Comparison of ENCODE assay signal across 18 cellular contexts in the genomic region with DNA sequence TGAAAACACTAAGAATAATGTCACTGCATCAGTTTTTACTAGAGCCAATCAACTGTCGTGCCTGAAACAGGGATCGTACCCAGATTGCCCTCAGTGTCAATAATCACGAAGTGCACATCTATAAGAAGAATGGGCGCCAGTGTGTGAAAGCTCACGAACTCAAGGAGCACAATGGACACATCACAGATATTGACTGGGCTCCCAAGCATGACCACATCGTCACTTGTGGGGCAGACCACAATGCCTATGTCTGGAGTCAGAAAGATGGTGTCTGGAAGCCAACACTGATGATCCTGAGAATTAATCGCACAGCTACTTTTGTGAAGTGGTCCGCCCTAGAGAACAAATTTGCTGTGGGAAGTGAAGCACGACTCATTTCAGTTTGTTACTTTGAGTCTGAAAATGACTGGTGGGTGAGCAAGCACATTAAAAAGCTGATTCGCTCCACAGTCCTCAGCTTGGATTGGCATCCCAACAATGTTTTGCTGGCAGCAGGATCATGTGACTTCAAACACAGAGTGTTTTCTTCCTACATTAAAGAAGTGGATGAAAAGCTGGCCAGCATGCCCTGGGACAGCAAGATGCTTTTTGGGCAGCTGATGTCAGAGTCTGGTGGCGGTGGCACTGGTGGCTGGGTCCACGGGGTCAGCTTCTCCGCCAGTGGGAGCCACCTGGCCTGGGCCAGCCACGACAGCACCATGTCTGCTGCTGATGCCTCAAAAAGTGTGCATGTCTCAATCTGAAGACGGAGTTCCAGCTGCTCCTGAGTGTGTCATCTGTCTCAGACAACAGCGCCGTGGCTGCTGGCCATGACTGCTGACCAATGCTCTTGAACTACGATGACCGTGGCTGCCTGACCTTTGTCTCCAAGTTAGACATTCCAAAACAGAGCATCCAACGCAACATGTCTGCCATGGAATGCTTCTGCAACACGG. TPM values are rescaled to one million over a fixed set of nuclear protein-coding genes. Genes with fewer than 3 reads are reported as not detected.
DNase-seq lines count a peak whose midpoint lies in the region; ATAC-seq, FAIRE-seq and TF ChIP-seq lines count a peak whose summit lies in the region.
"Had no signal": no experiment of that assay in that cellular context is flagged by ENCODE, and none has a peak within 500 bp of the region (broad histone marks: within the 10 kb centered on the region; RNA-seq: fewer than 3 reads in every experiment).

No MANE protein-coding gene starts in this region.

- no peak overlapping the region for H3K4me3 Mint-ChIP-seq in activated CD4-positive, alpha-beta T cell treated with anti-CD3 and anti-CD28 coated beads, Interleukin-2, amount 10 ng/mL, durations not matched to agents 7 days and 5 days
- H3K4me3 Mint-ChIP-seq: activated T-cell treated with anti-CD3 and anti-CD28 coated beads, Interleukin-2, amount 50 U/mL, for 24 hours; stimulated activated naive CD8-positive, alpha-beta T cell treated with anti-CD3 and anti-CD28 coated beads, Interleukin-15, Interleukin-2, amounts not matched to agents 100 ng/mL and 50 ng/mL, for 24 hours; T-cell had no signal

- POLR2A ChIA-PET in K562 (lab: Yijun Ruan, JAX) = interaction anchor here (1.4 kb wide), 1 partner anchor 25 kb away, joined by 3 read pairs; no protein-coding TSS in a partner anchor
- POLR2A ChIA-PET in activated CD4-positive, alpha-beta T cell treated with anti-CD3 and anti-CD28 coated beads, Interleukin-2, amount 10 ng/mL, durations not matched to agents 7 days and 5 days (lab: Charles Lee) = no interaction called here

- H3K4me2 ChIP-seq in K562 (ENCODE audit: insufficient read depth, low read length) = no peak overlapping the region; the same call in 1 of the 2 replicates

- TF ChIP-seq POLR2A in K562 (conservative IDR thresholded peaks at IDR 0.05) = no peak

- H4K20me1 ChIP-seq in K562 (replicated peaks; ENCODE audit: control insufficient read depth, insufficient read depth, low read length) = no peaks in the 10 kb centered on the region

- no peaks in the 10 kb centered on the region for H3K79me2 ChIP-seq in K562 (ENCODE audit: control insufficient read depth, insufficient read depth, low read length)

- no peak for TF ChIP-seq EP300 in K562 (IDR thresholded peaks at IDR 0.05; ENCODE audit: low read length)

- no peak for TF ChIP-seq RAD21 in K562 (CRISPR knock-in tag; conservative IDR thresholded peaks at IDR 0.05 in 1 of 2, IDR thresholded peaks at IDR 0.05 in 1 of 2)

- H3K9me3 Mint-ChIP-seq in activated CD4-positive, alpha-beta T cell treated with anti-CD3 and anti-CD28 coated beads, Interleukin-2, amount 10 ng/mL, durations not matched to agents 7 days and 5 days = no peaks in the 10 kb centered on the region
- H3K9me3 Mint-ChIP-seq: activated T-cell treated with anti-CD3 and anti-CD28 coated beads, Interleukin-2, amount 50 U/mL, for 24 hours; IgD-negative memory B cell; stimulated activated naive CD8-positive, alpha-beta T cell treated with anti-CD3 and anti-CD28 coated beads, Interleukin-15, Interleukin-2, amounts not matched to agents 100 ng/mL and 50 ng/mL, for 24 hours; T-cell had no signal

- under 1% methylated on average over 20 of the region's 21 CpGs for WGBS in K562 (ENCODE audit: insufficient coverage, low coverage, missing lambda C conversion rate)

- no peaks in the 10 kb centered on the region for H3K4me1 Mint-ChIP-seq in activated CD4-positive, alpha-beta T cell treated with anti-CD3 and anti-CD28 coated beads, Interleukin-2, amount 10 ng/mL, durations not matched to agents 7 days and 5 days
- H3K4me1 Mint-ChIP-seq: IgD-negative memory B cell, T-cell had no signal

- H3K27me3 ChIP-seq in K562 (ENCODE audit: control insufficient read depth in 2 of 2, insufficient read depth in 2 of 2, low read length in 2 of 2) (peaks cover 11 to 23% of the 10 kb centered on the region in 2 experiments; a peak in 3 of 5 replicates), kidney epithelial cell (ENCODE audit: control insufficient read depth, insufficient read depth, low read length) (no peaks in the 10 kb centered on the region)

- H3K36me3 ChIP-seq in K562 (ENCODE audit: control insufficient read depth, insufficient read depth, low read length) = no peaks in the 10 kb centered on the region
- H3K36me3 ChIP-seq in kidney epithelial cell (ENCODE audit: control insufficient read depth, insufficient read depth, low read length) = no peaks in the 10 kb centered on the region

- 0 out of 4 replicates have a peak overlapping the region, but pooled peaks of 1 of the 2 experiments have one; percentile 26 for H3K9ac ChIP-seq in K562 (ENCODE audit: insufficient read depth in 1 of 2, low read depth in 2 of 2, low read length in 2 of 2)

- no peaks in the 10 kb centered on the region for H3K9me3 ChIP-seq in K562 (replicated peaks; ENCODE audit: control insufficient read depth, insufficient read depth, low read depth, low read length)

- CTCF ChIA-PET in K562 (lab: Yijun Ruan, JAX; ENCODE audit: low intra/inter-chr PET ratio) = no interaction called here
- CTCF ChIA-PET in activated CD4-positive, alpha-beta T cell treated with anti-CD3 and anti-CD28 coated beads, Interleukin-2, amount 10 ng/mL, durations not matched to agents 7 days and 5 days (lab: Charles Lee) = no interaction called here

- H3K27me3 Mint-ChIP-seq in activated CD4-positive, alpha-beta T cell treated with anti-CD3 and anti-CD28 coated beads, Interleukin-2, amount 10 ng/mL, durations not matched to agents 7 days and 5 days = no peaks in the 10 kb centered on the region
- H3K27me3 Mint-ChIP-seq: activated T-cell treated with anti-CD3 and anti-CD28 coated beads, Interleukin-2, amount 50 U/mL, for 24 hours; IgD-negative memory B cell; stimulated activated naive CD8-positive, alpha-beta T cell treated with anti-CD3 and anti-CD28 coated beads, Interleukin-15, Interleukin-2, amounts not matched to agents 100 ng/mL and 50 ng/mL, for 24 hours; T-cell had no signal

- H2AFZ ChIP-seq in K562 (ENCODE audit: low read depth, low read length) = no peak overlapping the region

- ATAC-seq in K562 = no peak
- no peak for ATAC-seq in HG03439 (IDR thresholded peaks at IDR 0.05; ENCODE audit: unreplicated experiment)
- ATAC-seq in activated CD4-positive, CD25-positive, alpha-beta regulatory T cell treated with anti-CD3 and anti-CD28 coated beads, Interleukin-2, amount 50 U/mL, for 24 hours = no peak
- ATAC-seq: T-cell had no signal

- TF ChIP-seq CTCF in K562 (IDR thresholded peaks at IDR 0.05 in 2 of 3, conservative IDR thresholded peaks at IDR 0.05 in 1 of 3; ENCODE audit: insufficient read depth in 2 of 3, low read depth in 1 of 3, low read length in 3 of 3) (no peak), kidney epithelial cell (IDR thresholded peaks at IDR 0.05; ENCODE audit: insufficient read depth, low read length, poor library complexity, severe bottlenecking) (no peak), retinal pigment epithelial cell (conservative IDR thresholded peaks at IDR 0.05; ENCODE audit: low read depth, low read length) (no peak)

- FAIRE-seq in K562 (lab: Jason Lieb, UNC) = peak; percentile 35
- FAIRE-seq: keratinocyte had no signal

- H3K27ac ChIP-seq in K562 (ENCODE audit: extremely low read depth, low read depth, low read length) = no peak overlapping the region
- H3K27ac ChIP-seq: C4-2B had no signal

- no TSS peak for BruUV-seq in K562 (replicated peaks; lab: Mats Ljungman, UMichigan)

- DNase-seq in HK-2 (ENCODE audit: unreplicated experiment) (peak; percentile 29), K562 (ENCODE audit: extremely low read depth in 1 of 4, low spot score in 3 of 4) (no peak), kidney epithelial cell (ENCODE audit: low read depth) (peak; percentile 52), retinal pigment epithelial cell (ENCODE audit: low read depth) (peak; percentile 2), HuH-7 (ENCODE audit: low spot score) (no peak)
- no peak for DNase-seq in activated CD4-positive, alpha-beta T cell treated with anti-CD3 and anti-CD28 coated beads, Interleukin-2, amount 10 ng/mL, durations not matched to agents 7 days and 5 days
- DNase-seq: activated CD4-positive, alpha-beta T cell treated with anti-CD3 and anti-CD28 coated beads for 4 hours; activated T-cell treated with anti-CD3 and anti-CD28 coated beads, Interleukin-2, amount 50 U/mL, for 24 hours; NCI-H1105 treated with DMSO at 0.1 percent for 48 hours; NCI-H510A; OCI-M1; T-cell had no signal

- no peak overlapping the region for H3K27ac Mint-ChIP-seq in activated CD4-positive, alpha-beta T cell treated with anti-CD3 and anti-CD28 coated beads, Interleukin-2, amount 10 ng/mL, durations not matched to agents 7 days and 5 days
- H3K27ac Mint-ChIP-seq: activated T-cell treated with anti-CD3 and anti-CD28 coated beads, Interleukin-2, amount 50 U/mL, for 24 hours; IgD-negative memory B cell; stimulated activated naive CD8-positive, alpha-beta T cell treated with anti-CD3 and anti-CD28 coated beads, Interleukin-15, Interleukin-2, amounts not matched to agents 100 ng/mL and 50 ng/mL, for 24 hours; T-cell had no signal

- peaks cover 2% of the 10 kb centered on the region for H3K36me3 Mint-ChIP-seq in activated CD4-positive, alpha-beta T cell treated with anti-CD3 and anti-CD28 coated beads, Interleukin-2, amount 10 ng/mL, durations not matched to agents 7 days and 5 days (ENCODE audit: low read depth)
- H3K36me3 Mint-ChIP-seq: IgD-negative memory B cell had no signal

- no peaks in the 10 kb centered on the region; a peak in 1 of 5 replicates for H3K4me1 ChIP-seq in K562 (replicated peaks in 1 of 2; ENCODE audit: control insufficient read depth in 2 of 2, insufficient read depth in 2 of 2, low read length in 2 of 2)

- no peaks in the 10 kb centered on the region for H3K9me1 ChIP-seq in K562 (ENCODE audit: control insufficient read depth, insufficient read depth, low read length)

- in situ Hi-C loops in K562 (cut with MboI) = no loop called here

- intact Hi-C loops in K562 (cut with micrococcal nuclease) = no loop called here

- H3K4me3 ChIP-seq in K562 (no peak overlapping the region), kidney epithelial cell (ENCODE audit: low read depth, low read length) (no peak overlapping the region), retinal pigment epithelial cell (ENCODE audit: low read length) (no peak overlapping the region)

RNA-seq across cellular contexts. Expression of gene NSA2, which starts 32.2 kb away (rescaled TPM):
- 14.8 and 46.0 TPM in 2 replicates for total RNA-seq in K562 (2011; cell fraction: chromatin; rRNA removed; ENCODE audit: low replicate concordance)
- 10.8 and 12.2 TPM in 2 replicates for total RNA-seq in K562 (2011; cell fraction: nucleolus; rRNA removed)
- 22.1 and 23.6 TPM in 2 replicates for total RNA-seq in K562 (2011; cell fraction: nucleoplasm; rRNA removed)
- total RNA-seq in K562 (2014; rRNA removed) (159 and 238 TPM in 2 replicates), K562 (2014; rRNA removed; fragmentation: Illumina TruSeq; extraction: Trizol) (183 and 199 TPM in 2 replicates), K562 (2015; rRNA removed; fragmentation: Illumina TruSeq; extraction: Trizol) (200 and 220 TPM in 2 replicates), K562 (2021) (77.8 and 88.5 TPM in 2 replicates), kidney epithelial cell (94.1 and 145 TPM in 2 replicates)
- polyA plus RNA-seq in K562 (2011; rRNA removed) (64.9 and 80.5 TPM in 2 replicates), K562 (2014; fragmentation: Illumina TruSeq; extraction: Trizol) (167 and 246 TPM in 2 replicates), K562 (2014; fragmentation: Nextera tagmentation; extraction: Ambion mirVana) (10 to 100 TPM; 60.2 to 67.6 TPM), K562 (2014; rRNA removed) (212 and 245 TPM in 2 replicates)
- polyA plus RNA-seq in K562 (2011; cell fraction: cytosol; rRNA removed) = 7.5 and 23.4 TPM in 2 replicates
- 11.5 and 15.7 TPM in 2 replicates for polyA plus RNA-seq in K562 (2011; cell fraction: nucleus; rRNA removed)
- 62.1 and 91.9 TPM in 2 replicates for polyA plus RNA-seq in K562 (2012)
- polyA minus RNA-seq in K562 (2011; rRNA and poly(A)+ RNA removed) = 46.7 and 46.8 TPM in 2 replicates
- polyA minus RNA-seq in K562 (2011; cell fraction: cytosol; rRNA and poly(A)+ RNA removed) = 32.4 and 35.2 TPM in 2 replicates
- polyA minus RNA-seq in K562 (2011; cell fraction: nucleus; rRNA and poly(A)+ RNA removed) = 7.8 and 24.8 TPM in 2 replicates
- total RNA-seq in activated CD4-positive, alpha-beta T cell treated with anti-CD3 and anti-CD28 coated beads, Interleukin-2, amount 10 ng/mL, durations not matched to agents 7 days and 5 days = 100 to 1,000 TPM; 130 to 160 TPM

RNA-seq across cellular contexts. Expression of gene GFM2, which starts 32.3 kb away (rescaled TPM):
- total RNA-seq in K562 (2011; cell fraction: chromatin; rRNA removed; ENCODE audit: low replicate concordance) = 29.7 and 79.4 TPM in 2 replicates
- 20.7 and 24.3 TPM in 2 replicates for total RNA-seq in K562 (2011; cell fraction: nucleolus; rRNA removed)
- 28.7 and 32.6 TPM in 2 replicates for total RNA-seq in K562 (2011; cell fraction: nucleoplasm; rRNA removed)
- total RNA-seq in K562 (2014; rRNA removed) = 45.8 and 49.0 TPM in 2 replicates
- 54.2 and 59.7 TPM in 2 replicates for total RNA-seq in K562 (2014; rRNA removed; fragmentation: Illumina TruSeq; extraction: Trizol)
- total RNA-seq in K562 (2015; rRNA removed; fragmentation: Illumina TruSeq; extraction: Trizol) = 46.7 and 52.9 TPM in 2 replicates
- total RNA-seq in K562 (2021) = 39.0 and 42.3 TPM in 2 replicates
- polyA plus RNA-seq in K562 (2011; rRNA removed) = 62.7 and 78.2 TPM in 2 replicates
- polyA plus RNA-seq in K562 (2011; cell fraction: cytosol; rRNA removed) = 18.1 and 35.5 TPM in 2 replicates
- 61.7 and 103 TPM in 2 replicates for polyA plus RNA-seq in K562 (2011; cell fraction: nucleus; rRNA removed)
- polyA plus RNA-seq in K562 (2012) = 26.8 and 27.7 TPM in 2 replicates
- polyA plus RNA-seq in K562 (2014; fragmentation: Illumina TruSeq; extraction: Trizol) = 45.3 and 52.5 TPM in 2 replicates
- 10 to 100 TPM; 32.8 to 74.3 TPM for polyA plus RNA-seq in K562 (2014; fragmentation: Nextera tagmentation; extraction: Ambion mirVana)
- polyA plus RNA-seq in K562 (2014; rRNA removed) = 44.9 and 54.0 TPM in 2 replicates
- 93.2 and 99.3 TPM in 2 replicates for polyA minus RNA-seq in K562 (2011; rRNA and poly(A)+ RNA removed)
- polyA minus RNA-seq in K562 (2011; cell fraction: cytosol; rRNA and poly(A)+ RNA removed) = 25.5 and 29.1 TPM in 2 replicates
- 40.1 and 86.1 TPM in 2 replicates for polyA minus RNA-seq in K562 (2011; cell fraction: nucleus; rRNA and poly(A)+ RNA removed)
- 33.1 and 35.7 TPM in 2 replicates for total RNA-seq in kidney epithelial cell
- total RNA-seq in activated CD4-positive, alpha-beta T cell treated with anti-CD3 and anti-CD28 coated beads, Interleukin-2, amount 10 ng/mL, durations not matched to agents 7 days and 5 days = 10 to 100 TPM; 24.0 to 24.3 TPM

Comparison
In these comparisons a context has a peak if more than half of its experiments do, and no peak if none do; other contexts are left out.
1. DNase-seq: peak in HK-2 (single experiment), kidney epithelial cell (single experiment) and retinal pigment epithelial cell (single experiment); none in K562 (0 of 4), HuH-7 (single experiment) and activated CD4-positive, alpha-beta T cell treated with anti-CD3 and anti-CD28 coated beads, Interleukin-2, amount 10 ng/mL, durations not matched to agents 7 days and 5 days (single experiment).